ENCODE assay signal across 21 cellular contexts in genomic region chr6:45305546-45305945, GRCh38.
"Had no signal": no experiment of that assay in that cellular context is flagged by ENCODE, and none has a peak within 500 bp of the region (broad histone marks: within the 10 kb centered on the region; RNA-seq: fewer than 3 reads in every experiment).

No MANE protein-coding gene starts in this region.

- H3K27me3 ChIP-seq: brain microvascular endothelial cell, colonic mucosa, heart right ventricle, sigmoid colon, tibial artery, uterus had no signal

- H3K4me1 ChIP-seq: colonic mucosa, parathyroid adenoma, sigmoid colon, tibial artery, uterus had no signal

- FAIRE-seq: endometrium, TTC549 had no signal

- H3K27ac ChIP-seq: brain microvascular endothelial cell, colonic mucosa, heart right ventricle, parathyroid adenoma, sigmoid colon, tibial artery, uterus had no signal

- H3K79me2 ChIP-seq: parathyroid adenoma had no signal

- H3K4me3 ChIP-seq: colonic mucosa, heart right ventricle, sigmoid colon, tibial artery, uterus had no signal

- H3K9ac ChIP-seq: parathyroid adenoma had no signal

- H2AFZ ChIP-seq: parathyroid adenoma had no signal

- DNase-seq: activated B cell treated with CpG ODN at 0.5 μM for 24 hours; activated CD4-positive, alpha-beta memory T cell treated with anti-CD3 and anti-CD28 coated beads, Interleukin-2, amount 10 ng/mL, durations not matched to agents 7 days and 5 days; activated CD4-positive, alpha-beta T cell treated with anti-CD3 and anti-CD28 coated beads for 48 hours; activated CD8-positive, alpha-beta memory T cell treated with anti-CD3 and anti-CD28 coated beads, Interleukin-2, amount 10 ng/mL, durations not matched to agents 7 days and 5 days; activated naive CD4-positive, alpha-beta T cell; activated naive CD8-positive, alpha-beta T cell treated with anti-CD3 and anti-CD28 coated beads, Interleukin-2, amount 10 ng/mL, durations not matched to agents 7 days and 5 days; brain microvascular endothelial cell; colonic mucosa; heart right ventricle; mesendoderm; naive thymus-derived CD8-positive, alpha-beta T cell; sigmoid colon; stimulated activated naive CD8-positive, alpha-beta T cell treated with anti-CD3 and anti-CD28 coated beads, Interleukin-15, Interleukin-2, amounts not matched to agents 100 U/mL and 50 U/mL, for 24 hours; substantia nigra; tibial artery; uterus had no signal

- ATAC-seq: activated CD8-positive, alpha-beta memory T cell treated with anti-CD3 and anti-CD28 coated beads, Interleukin-2, amount 10 ng/mL, durations not matched to agents 7 days and 5 days; activated T-helper 17 cell treated with anti-CD3 and anti-CD28 coated beads, Interleukin-2, amount 50 U/mL, for 72 hours; esophagus mucosa; heart right ventricle; naive thymus-derived CD8-positive, alpha-beta T cell; stimulated activated naive CD8-positive, alpha-beta T cell treated with anti-CD3 and anti-CD28 coated beads, Interleukin-15, Interleukin-2, amounts not matched to agents 100 U/mL and 50 U/mL, for 24 hours had no signal

- H3K36me3 ChIP-seq: brain microvascular endothelial cell, colonic mucosa, heart right ventricle, sigmoid colon, uterus had no signal

- H3K9me3 ChIP-seq: colonic mucosa, tibial artery, uterus had no signal
